9 cellular contexts compared by ENCODE assay signal in the genomic region with DNA sequence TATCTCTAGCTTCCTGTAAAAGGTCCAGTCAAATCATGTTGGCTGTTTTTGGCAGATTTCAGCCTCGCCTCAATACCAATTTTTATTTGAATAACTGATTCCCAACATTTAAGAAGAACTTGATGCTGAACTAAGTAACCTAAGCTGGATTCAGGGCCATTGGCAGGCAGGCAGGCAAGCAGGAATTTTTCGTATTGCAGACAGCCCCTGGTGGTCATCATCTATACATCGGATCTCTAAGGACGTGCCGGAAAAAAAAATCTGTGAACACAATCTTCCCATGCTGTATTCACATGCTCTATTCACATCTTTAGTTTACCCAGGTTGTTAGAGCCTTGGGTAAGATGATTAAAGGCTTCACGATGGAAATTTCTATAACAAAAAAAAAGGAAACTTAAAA. TPM values are rescaled to one million over a fixed set of nuclear protein-coding genes. Genes with fewer than 3 reads are reported as not detected.
DNase-seq lines count a peak whose midpoint lies in the region; ATAC-seq and TF ChIP-seq lines count a peak whose summit lies in the region.
"Had no signal": no experiment of that assay in that cellular context is flagged by ENCODE, and none has a peak within 500 bp of the region (broad histone marks: within the 10 kb centered on the region; RNA-seq: fewer than 3 reads in every experiment).

No MANE protein-coding gene starts in this region.

- H3K36me3 ChIP-seq in BE2C (peaks cover 56% of the 10 kb centered on the region), body of pancreas (replicated peaks in 1 of 2; ENCODE audit: insufficient read depth in 1 of 2, low read depth in 2 of 2) (peaks cover 0 to 18% of the 10 kb centered on the region in 2 donors)

- ATAC-seq in body of pancreas, result no peak
- ATAC-seq: pancreas had no signal

- in situ Hi-C loops in astrocyte of the spinal cord (cut with HindIII; ENCODE audit: low sequenced_read_pairs), result no loop called here

- WGBS in body of pancreas, 2 donors, result 73 to 84% methylated on average over 6 of the region's 6 CpGs

- H3K4me3 ChIP-seq in BE2C (ENCODE audit: low read depth, low read length) (no peak overlapping the region), astrocyte of the spinal cord (ENCODE audit: low read depth, low read length) (no peak overlapping the region), body of pancreas (no peak overlapping the region)
- H3K4me3 ChIP-seq: pancreas had no signal

- no peak for TF ChIP-seq POLR2A in body of pancreas (IDR thresholded peaks at IDR 0.05)

- H3K9me3 ChIP-seq in BE2C (no peaks in the 10 kb centered on the region), body of pancreas (no peaks in the 10 kb centered on the region)
- H3K9me3 ChIP-seq: pancreas had no signal

- H3K4me1 ChIP-seq in BE2C (peaks cover 3% of the 10 kb centered on the region; the same call in 1 of the 2 replicates), body of pancreas (peaks cover 11% of the 10 kb centered on the region)

- no peaks in the 10 kb centered on the region for H3K27me3 ChIP-seq in BE2C
- H3K27me3 ChIP-seq in body of pancreas, result no peaks in the 10 kb centered on the region
- H3K27me3 ChIP-seq: pancreas had no signal

- peak; percentile 26 for DNase-seq in BE2C
- DNase-seq in LHCN-M2 (ENCODE audit: low read depth), result peak; percentile 15
- peak; percentile 22 for DNase-seq in astrocyte of the spinal cord (ENCODE audit: low read depth, low spot score)
- DNase-seq in kidney tubule cell (ENCODE audit: low spot score), result peak; percentile 11
- no peak for DNase-seq in MV-4-11 (lab: John Stamatoyannopoulos, UW)
- DNase-seq in COLO668 (lab: John Stamatoyannopoulos, UW; ENCODE audit: unreplicated experiment), result no peak
- DNase-seq in posterior vena cava (ENCODE audit: low spot score), result no peak
- DNase-seq in body of pancreas, result no peak
- DNase-seq: pancreas had no signal

- TF ChIP-seq CTCF in BE2C (IDR thresholded peaks at IDR 0.05; ENCODE audit: low read depth, low read length) (peak; percentile 59), astrocyte of the spinal cord (IDR thresholded peaks at IDR 0.05; ENCODE audit: low read depth, low read length) (peak; percentile 50), body of pancreas (IDR thresholded peaks at IDR 0.05) (no peak)

- no peak overlapping the region for H3K27ac ChIP-seq in body of pancreas

- intact Hi-C loops in posterior vena cava (cut with DNase I) (loop anchor here in 1 of 2 donors (5.0 to 10.0 kb wide), 2 partner anchors 105 to 247 kb away; no protein-coding TSS in a partner anchor), body of pancreas (cut with DNase I) (loop anchor here (5.0 kb wide), 1 partner anchor 252 kb away; no protein-coding TSS in a partner anchor)

RNA-seq across cellular contexts. Expression of gene VCPKMT, which starts 7.0 kb away (rescaled TPM):
- 14.4 TPM for polyA plus RNA-seq in BE2C (2012; ENCODE audit: insufficient read depth, insufficient read length, low read depth)
- total RNA-seq in LHCN-M2 (2014; rRNA removed) (8.3 and 8.4 TPM in 2 replicates), posterior vena cava (1 to 10 TPM; 5.8 to 6.2 TPM), body of pancreas (1 to 10 TPM; 2.0 to 4.2 TPM)
- polyA plus RNA-seq in LHCN-M2 (2012), result 2.4 TPM

Comparison
In these comparisons a context has a peak if more than half of its experiments do, and no peak if none do; other contexts are left out.
1. DNase-seq: peak in BE2C (single experiment), LHCN-M2 (single experiment), astrocyte of the spinal cord (single experiment) and kidney tubule cell (single experiment); none in MV-4-11 (single experiment), COLO668 (single experiment), posterior vena cava (single experiment) and body of pancreas (0 of 4).
2. CTCF ChIP-seq: peak in BE2C (single experiment) and astrocyte of the spinal cord (single experiment); none in body of pancreas (0 of 7).